10 cellular contexts compared by ENCODE assay signal in the genomic region with DNA sequence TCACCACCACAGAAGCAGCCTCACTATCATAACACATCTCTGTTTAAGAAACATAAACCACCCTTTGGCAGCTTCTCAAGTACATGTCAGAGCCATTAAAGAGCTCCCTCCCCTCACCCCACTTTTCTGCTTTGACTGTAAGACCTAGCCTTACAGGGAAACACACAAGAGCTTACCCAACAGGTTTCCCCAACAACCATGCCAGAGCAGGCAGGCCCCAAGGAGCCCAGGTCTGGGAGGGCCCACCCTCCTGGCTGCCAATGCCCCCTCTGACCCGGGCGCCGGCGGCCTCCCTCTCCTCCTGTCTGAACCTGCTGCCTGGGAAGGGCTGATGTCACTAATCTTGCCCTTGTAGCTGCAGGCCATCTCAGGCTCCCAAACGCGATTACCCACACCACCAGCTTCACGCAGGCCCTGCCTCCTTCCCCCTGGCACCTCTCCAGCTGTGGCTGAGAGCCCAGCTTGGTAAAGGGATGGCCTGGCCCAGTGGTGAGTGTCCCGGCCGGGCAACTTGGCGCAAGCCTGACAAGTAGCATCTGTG.
DNase-seq lines count a peak whose midpoint lies in the region; ATAC-seq and TF ChIP-seq lines count a peak whose summit lies in the region.
"Had no signal": no experiment of that assay in that cellular context is flagged by ENCODE, and none has a peak within 500 bp of the region (broad histone marks: within the 10 kb centered on the region; RNA-seq: fewer than 3 reads in every experiment).

No MANE protein-coding gene starts in this region.

- DNase-seq in NCI-H446 (lab: John Stamatoyannopoulos, UW) (peak; percentile 88 to 97), colonic mucosa (peak; percentile 51), lung (ENCODE audit: low spot score) (peak; percentile 68), thoracic aorta (ENCODE audit: low spot score) (peak; percentile 38), NCI-H146 treated with DMSO at 0.1 percent for 48 hours (lab: John Stamatoyannopoulos, UW; ENCODE audit: unreplicated experiment) (no peak), endothelial cell (ENCODE audit: low spot score) (no peak), DMS53 (lab: John Stamatoyannopoulos, UW) (no peak)
- DNase-seq: activated effector memory CD4-positive, alpha-beta T cell treated with anti-CD3 and anti-CD28 coated beads, Interleukin-2, amount 50 U/mL, for 16 hours; NCI-H524 treated with DMSO at 0.1 percent for 48 hours had no signal

- 46 to 68% methylated on average over 10 of the region's 10 CpGs for WGBS in lung, 2 donors

- H3K27ac Mint-ChIP-seq in endothelial cell (ENCODE audit: unreplicated experiment) = no peak overlapping the region

- no peaks in the 10 kb centered on the region for H3K27me3 Mint-ChIP-seq in endothelial cell (ENCODE audit: unreplicated experiment)

- H3K9ac ChIP-seq in colonic mucosa (ENCODE audit: low read depth in 2 of 2, low read length in 2 of 2) = no peak overlapping the region

- H3K36me3 ChIP-seq in colonic mucosa = no peaks in the 10 kb centered on the region
- H3K36me3 ChIP-seq in lung (ENCODE audit: control insufficient read depth in 2 of 2, insufficient read depth in 2 of 2, low read length in 2 of 2) = no peaks in the 10 kb centered on the region
- H3K36me3 ChIP-seq in thoracic aorta = no peaks in the 10 kb centered on the region

- no peaks in the 10 kb centered on the region for H3K4me1 ChIP-seq in colonic mucosa
- no peaks in the 10 kb centered on the region for H3K4me1 ChIP-seq in lung (ENCODE audit: control insufficient read depth in 2 of 2, insufficient read depth in 2 of 2, low read length in 2 of 2)
- peaks cover 10 to 30% of the 10 kb centered on the region in 2 donors for H3K4me1 ChIP-seq in thoracic aorta (ENCODE audit: control insufficient read depth in 1 of 2, low read depth in 2 of 2)

- intact Hi-C loops in colonic mucosa (cut with DNase I) = no loop called here

- ATAC-seq in lung (ENCODE audit: insufficient read depth, low FRiP score) (peak; percentile 27), thoracic aorta (ENCODE audit: insufficient number of reproducible peaks, low FRiP score, low read depth) (peak; percentile 50), GM21737 (IDR thresholded peaks at IDR 0.05; ENCODE audit: unreplicated experiment) (no peak)

- H3K27ac ChIP-seq in colonic mucosa (no peak overlapping the region), lung (ENCODE audit: low read depth in 1 of 2, low read length in 1 of 2) (no peak overlapping the region), thoracic aorta (peak overlapping the region; percentile 7 to 48)

- no peaks in the 10 kb centered on the region for H3K36me3 Mint-ChIP-seq in endothelial cell (ENCODE audit: low read depth, unreplicated experiment)

- H3K9me3 ChIP-seq in colonic mucosa (no peaks in the 10 kb centered on the region), lung (ENCODE audit: control insufficient read depth in 2 of 2, insufficient read depth in 1 of 2, low read length in 1 of 2) (no peaks in the 10 kb centered on the region), thoracic aorta (no peaks in the 10 kb centered on the region)

- H3K27me3 ChIP-seq in colonic mucosa = no peaks in the 10 kb centered on the region
- H3K27me3 ChIP-seq in lung (ENCODE audit: control insufficient read depth, insufficient read depth) = no peaks in the 10 kb centered on the region
- no peaks in the 10 kb centered on the region for H3K27me3 ChIP-seq in thoracic aorta (replicated peaks; ENCODE audit: insufficient read depth)

- H3K4me3 Mint-ChIP-seq in endothelial cell (ENCODE audit: unreplicated experiment) = no peak overlapping the region

- TF ChIP-seq CTCF in colonic mucosa (IDR thresholded peaks at IDR 0.05) = no peak
- TF ChIP-seq CTCF in lung (IDR thresholded peaks at IDR 0.05; ENCODE audit: control extremely low read depth, extremely low read depth) = no peak
- TF ChIP-seq CTCF in thoracic aorta (IDR thresholded peaks at IDR 0.05) = no peak
- TF ChIP-seq CTCF in endothelial cell (IDR thresholded peaks at IDR 0.05; ENCODE audit: unreplicated experiment) = no peak

- no peaks in the 10 kb centered on the region for H3K4me1 Mint-ChIP-seq in endothelial cell (ENCODE audit: unreplicated experiment)

- H3K9me3 Mint-ChIP-seq in endothelial cell (ENCODE audit: unreplicated experiment) = no peaks in the 10 kb centered on the region

- no peak overlapping the region for H3K4me3 ChIP-seq in colonic mucosa
- no peak overlapping the region for H3K4me3 ChIP-seq in lung
- no peak overlapping the region for H3K4me3 ChIP-seq in thoracic aorta

Comparison
In these comparisons a context has a peak if more than half of its experiments do, and no peak if none do; other contexts are left out.
1. DNase-seq: peak in NCI-H446 (2 of 2), colonic mucosa (single experiment), lung (single experiment) and thoracic aorta (single experiment); none in NCI-H146 treated with DMSO at 0.1 percent for 48 hours (single experiment), endothelial cell (single experiment) and DMS53 (single experiment).
2. H3K27ac ChIP-seq: peak in thoracic aorta (2 of 2); none in colonic mucosa (single experiment) and lung (0 of 2).